ENCODE assay signal across 8 cellular contexts in the genomic region with DNA sequence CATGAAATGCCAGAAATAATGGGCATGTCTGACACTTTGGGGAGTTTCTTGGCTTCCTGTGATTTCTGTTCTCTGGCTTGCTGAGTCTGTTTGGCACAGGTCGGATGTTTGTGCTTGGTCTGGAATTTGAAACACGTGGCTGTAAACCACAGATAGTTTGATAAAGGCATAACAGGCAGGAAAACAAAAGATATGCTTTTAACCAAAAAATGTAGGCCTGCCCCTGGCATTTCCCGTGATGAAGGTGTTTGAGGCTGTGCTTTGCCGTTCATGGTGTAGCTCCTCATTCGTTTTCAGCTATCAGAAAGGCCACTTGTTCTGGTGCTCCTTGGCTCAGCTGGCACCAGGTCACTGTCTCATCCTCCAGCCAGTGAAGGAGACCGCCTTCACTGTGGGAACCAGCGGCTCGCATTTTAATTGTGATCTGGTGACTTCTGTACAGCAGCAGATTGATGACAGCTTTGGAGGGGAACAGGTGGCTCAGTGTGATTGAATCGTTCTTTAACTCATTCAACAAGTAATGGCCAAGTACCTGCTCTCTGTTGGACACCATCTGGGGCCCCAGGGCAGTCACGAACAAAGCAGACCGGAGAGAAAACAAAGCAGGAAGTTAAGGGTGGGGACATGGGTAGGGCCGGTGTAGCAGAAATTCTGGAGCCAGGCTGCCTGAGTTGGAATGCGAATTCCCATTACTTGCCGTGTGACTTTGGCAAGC.
DNase-seq lines count a peak whose midpoint lies in the region; ATAC-seq and TF ChIP-seq lines count a peak whose summit lies in the region.

No MANE protein-coding gene starts in this region.

- H3K4me3 Mint-ChIP-seq in WTC11, result no peak overlapping the region
- no peak overlapping the region for H3K4me3 Mint-ChIP-seq in progenitor cell of endocrine pancreas (ENCODE audit: low read depth)

- CTCF ChIA-PET in WTC11 (lab: Charles Lee), result no interaction called here

- TF ChIP-seq CTCF in BE2C (IDR thresholded peaks at IDR 0.05; ENCODE audit: low read depth, low read length) (no peak), WTC11 (IDR thresholded peaks at IDR 0.05) (no peak), fibroblast of mammary gland (conservative IDR thresholded peaks at IDR 0.05; ENCODE audit: control insufficient read depth, insufficient read depth, low read depth, low read length) (no peak), progenitor cell of endocrine pancreas (IDR thresholded peaks at IDR 0.05; ENCODE audit: unreplicated experiment) (no peak)

- peak; percentile 25 for DNase-seq in BE2C
- DNase-seq in WTC11 (ENCODE audit: low spot score), result peak; percentile 35
- DNase-seq in fibroblast of mammary gland (ENCODE audit: low read depth), result peak; percentile 51
- DNase-seq in progenitor cell of endocrine pancreas (ENCODE audit: low spot score, unreplicated experiment), result no peak
- DNase-seq in MV-4-11 (lab: John Stamatoyannopoulos, UW), result no peak

- H3K27ac ChIP-seq in HUES6 (ENCODE audit: low read depth, low read length), result no peak overlapping the region

- H3K9me3 Mint-ChIP-seq in WTC11 (peaks cover 29% of the 10 kb centered on the region), progenitor cell of endocrine pancreas (ENCODE audit: low read depth) (peaks cover 15% of the 10 kb centered on the region)

- H3K9ac ChIP-seq in HUES6 (ENCODE audit: low read length), result peak overlapping the region; percentile 60

- H3K4me3 ChIP-seq in BE2C (ENCODE audit: low read depth, low read length) (no peak overlapping the region), HUES6 (ENCODE audit: low read depth, low read length) (peak overlapping the region; percentile 31; the same call in 1 of the 2 replicates), fibroblast of mammary gland (ENCODE audit: control insufficient read depth, low read depth, low read length) (no peak overlapping the region)

- peaks cover 22% of the 10 kb centered on the region for H3K4me1 ChIP-seq in BE2C
- H3K4me1 ChIP-seq in HUES6 (ENCODE audit: control insufficient read depth, insufficient read depth, low read length), result peaks cover 39% of the 10 kb centered on the region

- H3K9me3 ChIP-seq in BE2C (no peaks in the 10 kb centered on the region), HUES6 (ENCODE audit: control insufficient read depth, insufficient read depth, low read depth, low read length) (peaks cover 31% of the 10 kb centered on the region)

- H3K27me3 ChIP-seq in BE2C, result no peaks in the 10 kb centered on the region
- no peaks in the 10 kb centered on the region for H3K27me3 ChIP-seq in HUES6 (ENCODE audit: control insufficient read depth, insufficient read depth, low read length)

- ATAC-seq in WTC11 (peak; percentile 76), HG03460 (IDR thresholded peaks at IDR 0.05; ENCODE audit: unreplicated experiment) (no peak), GM18873 (IDR thresholded peaks at IDR 0.05; ENCODE audit: low FRiP score, unreplicated experiment) (no peak)

- H3K36me3 Mint-ChIP-seq in WTC11 (peaks cover 27% of the 10 kb centered on the region), progenitor cell of endocrine pancreas (ENCODE audit: insufficient read depth) (peaks cover 10% of the 10 kb centered on the region)

- H3K4me1 Mint-ChIP-seq in WTC11, result peaks cover 50% of the 10 kb centered on the region
- peaks cover 33% of the 10 kb centered on the region for H3K4me1 Mint-ChIP-seq in progenitor cell of endocrine pancreas (ENCODE audit: low read depth)

- H3K27me3 Mint-ChIP-seq in WTC11 (ENCODE audit: low read depth) (no peaks in the 10 kb centered on the region), progenitor cell of endocrine pancreas (no peaks in the 10 kb centered on the region)

- POLR2A ChIA-PET in WTC11 (lab: Charles Lee), result no interaction called here

- no peaks in the 10 kb centered on the region for H3K36me3 ChIP-seq in BE2C
- H3K36me3 ChIP-seq in HUES6 (ENCODE audit: control insufficient read depth, insufficient read depth, low read length), result no peaks in the 10 kb centered on the region

- H3K27ac Mint-ChIP-seq in WTC11 (peak overlapping the region; percentile 86), progenitor cell of endocrine pancreas (peak overlapping the region; percentile 94)

TF ChIP-seq in WTC11, 78 proteins besides CTCF, POLR2A, EP300 and RAD21:
- TF ChIP-seq ZNF396 (CRISPR knock-in tag; IDR thresholded peaks at IDR 0.05; ENCODE audit: borderline replicate concordance) (no peak), ZBTB21 (CRISPR knock-in tag; IDR thresholded peaks at IDR 0.05; ENCODE audit: borderline replicate concordance) (no peak), GRHL2 (CRISPR knock-in tag; IDR thresholded peaks at IDR 0.05; ENCODE audit: insufficient replicate concordance, severe bottlenecking) (no peak), ZNF121 (CRISPR knock-in tag; IDR thresholded peaks at IDR 0.05) (no peak)
- TF ChIP-seq, protein P1, sequence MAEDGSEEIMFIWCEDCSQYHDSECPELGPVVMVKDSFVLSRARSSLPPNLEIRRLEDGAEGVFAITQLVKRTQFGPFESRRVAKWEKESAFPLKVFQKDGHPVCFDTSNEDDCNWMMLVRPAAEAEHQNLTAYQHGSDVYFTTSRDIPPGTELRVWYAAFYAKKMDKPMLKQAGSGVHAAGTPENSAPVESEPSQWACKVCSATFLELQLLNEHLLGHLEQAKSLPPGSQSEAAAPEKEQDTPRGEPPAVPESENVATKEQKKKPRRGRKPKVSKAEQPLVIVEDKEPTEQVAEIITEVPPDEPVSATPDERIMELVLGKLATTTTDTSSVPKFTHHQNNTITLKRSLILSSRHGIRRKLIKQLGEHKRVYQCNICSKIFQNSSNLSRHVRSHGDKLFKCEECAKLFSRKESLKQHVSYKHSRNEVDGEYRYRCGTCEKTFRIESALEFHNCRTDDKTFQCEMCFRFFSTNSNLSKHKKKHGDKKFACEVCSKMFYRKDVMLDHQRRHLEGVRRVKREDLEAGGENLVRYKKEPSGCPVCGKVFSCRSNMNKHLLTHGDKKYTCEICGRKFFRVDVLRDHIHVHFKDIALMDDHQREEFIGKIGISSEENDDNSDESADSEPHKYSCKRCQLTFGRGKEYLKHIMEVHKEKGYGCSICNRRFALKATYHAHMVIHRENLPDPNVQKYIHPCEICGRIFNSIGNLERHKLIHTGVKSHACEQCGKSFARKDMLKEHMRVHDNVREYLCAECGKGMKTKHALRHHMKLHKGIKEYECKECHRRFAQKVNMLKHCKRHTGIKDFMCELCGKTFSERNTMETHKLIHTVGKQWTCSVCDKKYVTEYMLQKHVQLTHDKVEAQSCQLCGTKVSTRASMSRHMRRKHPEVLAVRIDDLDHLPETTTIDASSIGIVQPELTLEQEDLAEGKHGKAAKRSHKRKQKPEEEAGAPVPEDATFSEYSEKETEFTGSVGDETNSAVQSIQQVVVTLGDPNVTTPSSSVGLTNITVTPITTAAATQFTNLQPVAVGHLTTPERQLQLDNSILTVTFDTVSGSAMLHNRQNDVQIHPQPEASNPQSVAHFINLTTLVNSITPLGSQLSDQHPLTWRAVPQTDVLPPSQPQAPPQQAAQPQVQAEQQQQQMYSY (CRISPR knock-in tag; IDR thresholded peaks at IDR 0.05), result peak; percentile 63
TF ChIP-seq in WTC11: peak in this region for 1.

Comparison
In these comparisons a context has a peak if more than half of its experiments do, and no peak if none do; other contexts are left out.
1. DNase-seq: peak in BE2C (single experiment), WTC11 (single experiment) and fibroblast of mammary gland (single experiment); none in progenitor cell of endocrine pancreas (single experiment) and MV-4-11 (single experiment).